Comparison of ENCODE assay signal across 10 cellular contexts in the genomic region with DNA sequence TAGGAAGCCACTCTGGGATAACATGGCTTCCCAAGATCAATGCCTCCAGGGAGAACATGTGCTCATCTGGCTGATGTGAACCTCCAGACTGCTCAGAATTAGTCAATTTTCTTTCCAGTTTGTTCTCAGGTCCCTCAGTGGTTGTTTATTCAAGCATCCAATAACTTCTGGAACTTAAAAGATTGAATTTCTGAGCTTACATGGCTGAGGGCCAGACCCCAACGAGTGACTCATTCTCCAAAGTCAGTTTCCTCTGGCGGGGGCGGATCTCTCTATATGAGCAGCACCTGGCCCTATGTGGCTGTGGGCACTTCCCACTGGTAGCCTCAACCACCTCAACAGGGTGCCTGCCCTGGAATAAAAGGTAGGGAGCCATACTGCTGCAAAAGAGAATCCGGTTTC. TPM values are rescaled to one million over a fixed set of nuclear protein-coding genes. Genes with fewer than 3 reads are reported as not detected.
A peak's percentile ranks its signal among the peaks of the same experiment; 100 is the strongest.
DNase-seq lines count a peak whose midpoint lies in the region; ATAC-seq and TF ChIP-seq lines count a peak whose summit lies in the region.
"Had no signal": no experiment of that assay in that cellular context is flagged by ENCODE, and none has a peak within 500 bp of the region (broad histone marks: within the 10 kb centered on the region; RNA-seq: fewer than 3 reads in every experiment).

No MANE protein-coding gene starts in this region.

- ATAC-seq in HG03135 (IDR thresholded peaks at IDR 0.05; ENCODE audit: unreplicated experiment) (no peak), HG02798 (IDR thresholded peaks at IDR 0.05; ENCODE audit: poor library complexity, unreplicated experiment) (no peak)

- TF ChIP-seq CTCF in osteocyte (IDR thresholded peaks at IDR 0.05): no peak

- H3K9me3 Mint-ChIP-seq in osteocyte (ENCODE audit: unreplicated experiment): no peaks in the 10 kb centered on the region

- no peak overlapping the region for H3K27ac Mint-ChIP-seq in osteocyte (ENCODE audit: unreplicated experiment)

- H3K27me3 Mint-ChIP-seq in osteocyte (ENCODE audit: unreplicated experiment): peaks cover 6% of the 10 kb centered on the region

- no peak overlapping the region for H3K4me3 Mint-ChIP-seq in osteocyte (ENCODE audit: unreplicated experiment)

- peaks cover 4% of the 10 kb centered on the region for H3K4me1 Mint-ChIP-seq in osteocyte (ENCODE audit: unreplicated experiment)

- H3K27ac ChIP-seq in cingulate gyrus (ENCODE audit: low read depth, low read length): peak overlapping the region; percentile 12
- H3K27ac ChIP-seq: SK-N-MC had no signal

- DNase-seq in GM04504 (ENCODE audit: low read depth) (peak; percentile 18), OCI-M1 (lab: John Stamatoyannopoulos, UW) (peak; percentile 12), NCI-H1092 treated with DMSO at 0.1 percent for 48 hours (lab: John Stamatoyannopoulos, UW) (no peak), osteocyte (ENCODE audit: extremely low spot score, unreplicated experiment) (no peak)
- DNase-seq in stimulated activated CD4-positive, alpha-beta T cell treated with anti-CD3 and anti-CD28 coated beads, Interleukin-15, amount 100 ng/mL, for 48 hours (ENCODE audit: low read depth in 2 of 2): peak; percentile 60 to 63
- DNase-seq: stimulated activated naive CD4-positive, alpha-beta T cell treated with Interleukin-2 at 50 U/mL for 16 hours had no signal

- no peaks in the 10 kb centered on the region for H3K36me3 Mint-ChIP-seq in osteocyte (ENCODE audit: unreplicated experiment)

RNA-seq across cellular contexts. Expression of gene LYZL4, which starts 34.0 kb away (rescaled TPM):
- not detected in 2 replicates for total RNA-seq in osteocyte

Comparison
In these comparisons a context has a peak if more than half of its experiments do, and no peak if none do; other contexts are left out.
1. DNase-seq: peak in GM04504 (single experiment), OCI-M1 (single experiment) and stimulated activated CD4-positive, alpha-beta T cell treated with anti-CD3 and anti-CD28 coated beads, Interleukin-15, amount 100 ng/mL, for 48 hours (2 of 2); none in NCI-H1092 treated with DMSO at 0.1 percent for 48 hours (single experiment) and osteocyte (single experiment).